ENCODE assay signal across 30 cellular contexts in the genomic region with DNA sequence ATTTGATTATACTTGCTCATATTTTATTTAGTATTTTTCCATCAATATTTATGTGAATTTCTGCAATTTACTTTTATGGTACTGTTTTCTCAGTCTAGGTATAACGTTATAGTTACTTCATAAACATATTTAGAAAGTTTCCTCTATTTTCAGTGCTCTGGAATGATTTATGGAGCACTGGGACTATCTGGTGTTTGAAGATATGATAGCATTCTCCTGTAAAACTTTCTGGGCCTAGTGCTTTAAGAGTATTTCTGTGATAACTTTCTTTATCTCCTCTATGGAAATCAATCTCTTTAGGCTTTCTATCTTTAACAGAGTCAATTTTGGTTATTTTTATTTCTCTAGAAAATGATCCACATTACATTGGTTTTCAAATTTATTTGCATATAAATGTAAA.
"Had no signal": no experiment of that assay in that cellular context is flagged by ENCODE, and none has a peak within 500 bp of the region (broad histone marks: within the 10 kb centered on the region; RNA-seq: fewer than 3 reads in every experiment).

No MANE protein-coding gene starts in this region.

- H3K4me3 Mint-ChIP-seq: naive thymus-derived CD8-positive, alpha-beta T cell; nephron; neural crest cell; stimulated activated effector memory CD8-positive, alpha-beta T cell treated with anti-CD3 and anti-CD28 coated beads, Interleukin-12 subunit alpha, Interleukin-12 subunit beta, amount 100 ng/mL, for 72 hours; stimulated activated naive CD8-positive, alpha-beta T cell treated with anti-CD3 and anti-CD28 coated beads, Interleukin-15, Interleukin-2, amounts not matched to agents 100 ng/mL and 50 ng/mL, for 24 hours had no signal

- DNase-seq: kidney glomerular epithelial cell; left cardiac atrium; left lung; lower lobe of right lung; mammary epithelial cell; mesenchymal stem cell; naive thymus-derived CD8-positive, alpha-beta T cell; nucleus accumbens; pancreas; posterior cingulate gyrus; retina; right cardiac atrium; sigmoid colon; small intestine; spleen; stimulated activated CD4-positive, alpha-beta T cell treated with anti-CD3 and anti-CD28 coated beads, Interleukin-4, amount 100 ng/mL, for 24 hours; stimulated activated naive CD4-positive, alpha-beta T cell; tibial artery; trophoblast cell; upper lobe of right lung had no signal

- H3K4me1 Mint-ChIP-seq: naive thymus-derived CD8-positive, alpha-beta T cell; nephron; neural crest cell; stimulated activated effector memory CD8-positive, alpha-beta T cell treated with anti-CD3 and anti-CD28 coated beads, Interleukin-12 subunit alpha, Interleukin-12 subunit beta, amount 100 ng/mL, for 72 hours had no signal

- FAIRE-seq: keratinocyte, urothelium cell line had no signal

- H3K4me1 ChIP-seq: left lung, lower lobe of right lung, pancreas, prostate gland, sigmoid colon, spleen, suprapubic skin, tibial artery, upper lobe of right lung had no signal

- H3K9me3 ChIP-seq: pancreas, prostate gland, sigmoid colon, thoracic aorta, tibial artery had no signal

- ATAC-seq: left cardiac atrium; left lung; lower lobe of right lung; naive thymus-derived CD8-positive, alpha-beta T cell; pancreas; right cardiac atrium; stimulated activated effector memory CD8-positive, alpha-beta T cell treated with anti-CD3 and anti-CD28 coated beads, Interleukin-12 subunit alpha, Interleukin-12 subunit beta, amount 100 ng/mL, for 72 hours; upper lobe of right lung had no signal

- H3K27ac ChIP-seq: hepatocyte, left lung, lower lobe of right lung, pancreas, prostate gland, sigmoid colon, spleen, suprapubic skin, thoracic aorta, tibial artery, upper lobe of right lung had no signal

- H3K27me3 Mint-ChIP-seq: naive thymus-derived CD8-positive, alpha-beta T cell; stimulated activated naive CD8-positive, alpha-beta T cell treated with anti-CD3 and anti-CD28 coated beads, Interleukin-15, Interleukin-2, amounts not matched to agents 100 ng/mL and 50 ng/mL, for 24 hours had no signal

- H3K9me3 Mint-ChIP-seq: stimulated activated naive CD8-positive, alpha-beta T cell treated with anti-CD3 and anti-CD28 coated beads, Interleukin-15, Interleukin-2, amounts not matched to agents 100 ng/mL and 50 ng/mL, for 24 hours had no signal

- H3K4me2 ChIP-seq: hepatocyte had no signal

- H3K4me3 ChIP-seq: hepatocyte, left lung, lower lobe of right lung, pancreas, prostate gland, sigmoid colon, spleen, suprapubic skin, thoracic aorta, tibial artery, upper lobe of right lung had no signal

- H3K36me3 Mint-ChIP-seq: naive thymus-derived CD8-positive, alpha-beta T cell; stimulated activated effector memory CD8-positive, alpha-beta T cell treated with anti-CD3 and anti-CD28 coated beads, Interleukin-12 subunit alpha, Interleukin-12 subunit beta, amount 100 ng/mL, for 72 hours had no signal

- H3K27ac Mint-ChIP-seq: naive thymus-derived CD8-positive, alpha-beta T cell; nephron; stimulated activated effector memory CD8-positive, alpha-beta T cell treated with anti-CD3 and anti-CD28 coated beads, Interleukin-12 subunit alpha, Interleukin-12 subunit beta, amount 100 ng/mL, for 72 hours; stimulated activated naive CD8-positive, alpha-beta T cell treated with anti-CD3 and anti-CD28 coated beads, Interleukin-15, Interleukin-2, amounts not matched to agents 100 ng/mL and 50 ng/mL, for 24 hours had no signal
